ENCODE assay signal across 10 cellular contexts in the genomic region with DNA sequence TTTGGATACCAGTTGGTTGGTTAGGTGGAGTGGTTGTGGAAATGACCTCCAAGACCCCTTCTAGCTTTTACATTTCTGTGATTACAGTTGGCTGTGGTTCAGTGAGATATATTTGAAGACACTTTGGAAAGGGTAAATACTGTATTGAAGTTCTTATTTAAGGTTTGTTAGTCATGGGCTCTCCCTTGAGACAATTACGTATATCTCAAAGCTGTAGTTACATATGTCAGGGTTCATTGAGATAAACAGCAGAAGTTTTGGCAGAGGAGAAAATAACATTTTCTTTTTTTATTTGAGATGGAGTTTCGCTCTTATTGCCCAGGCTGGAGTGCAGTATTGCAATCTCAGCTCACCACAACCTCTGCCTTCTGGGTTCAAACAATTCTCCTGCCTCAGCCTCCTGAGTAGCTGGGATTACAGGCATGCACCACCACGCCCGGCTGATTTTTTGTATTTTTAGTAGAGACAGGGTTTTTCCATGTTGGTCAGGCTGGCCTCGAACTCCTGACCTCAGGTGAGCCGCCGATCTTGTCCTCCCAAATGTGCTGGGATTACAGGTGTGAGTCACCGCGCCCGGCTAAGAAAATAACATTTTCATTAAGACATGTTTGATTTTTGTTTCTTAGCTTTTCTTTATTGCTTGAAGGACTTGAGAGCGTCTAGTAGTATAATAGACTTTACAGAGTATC. TPM values are rescaled to one million over a fixed set of nuclear protein-coding genes. Genes with fewer than 3 reads are reported as not detected.
A peak's percentile ranks its signal among the peaks of the same experiment; 100 is the strongest.
DNase-seq lines count a peak whose midpoint lies in the region; TF ChIP-seq lines count a peak whose summit lies in the region.
"Had no signal": no experiment of that assay in that cellular context is flagged by ENCODE, and none has a peak within 500 bp of the region (broad histone marks: within the 10 kb centered on the region; RNA-seq: fewer than 3 reads in every experiment).

No MANE protein-coding gene starts in this region.

- H3K79me2 ChIP-seq in MM.1S (ENCODE audit: low read length) (peaks cover 78% of the 10 kb centered on the region), mammary epithelial cell (ENCODE audit: insufficient read depth, low read length) (peaks cover 80% of the 10 kb centered on the region)

- H2AFZ ChIP-seq in MM.1S (ENCODE audit: low read length) (no peak overlapping the region), mammary epithelial cell (ENCODE audit: low read depth, low read length) (no peak overlapping the region)

- peaks cover 47% of the 10 kb centered on the region for H3K4me1 Mint-ChIP-seq in osteocyte (ENCODE audit: unreplicated experiment)

- DNase-seq in GM12864 (ENCODE audit: low read depth) (no peak), MM.1S (no peak), mammary epithelial cell (no peak), osteocyte (ENCODE audit: extremely low spot score, unreplicated experiment) (no peak), middle frontal gyrus (ENCODE audit: extremely low spot score, low spot score) (no peak), C1 segment of cervical spinal cord (lab: John Stamatoyannopoulos, UW) (no peak), iPS-NIHi7 (ENCODE audit: extremely low spot score) (no peak)
- DNase-seq: NCI-H2081, testis had no signal

- intact Hi-C loops in mammary epithelial cell (cut with micrococcal nuclease): no loop called here

- H3K4me3 ChIP-seq in GM12864 (ENCODE audit: low read depth, low read length): peak overlapping the region; percentile 89
- no peak overlapping the region for H3K4me3 ChIP-seq in MM.1S (ENCODE audit: low read length)
- H3K4me3 ChIP-seq in mammary epithelial cell (replicated peaks in 1 of 3; ENCODE audit: insufficient read depth in 1 of 3, low read depth in 2 of 3, low read length in 3 of 3): no peak overlapping the region

- H3K4me2 ChIP-seq in MM.1S (ENCODE audit: low read depth, low read length) (0 out of 2 replicates have a peak overlapping the region, but pooled peaks have one; percentile 4), mammary epithelial cell (ENCODE audit: insufficient read depth, low read depth, low read length) (peak overlapping the region; percentile 74)

- no peaks in the 10 kb centered on the region for H3K27me3 Mint-ChIP-seq in osteocyte (ENCODE audit: unreplicated experiment)

- H3K9ac ChIP-seq in MM.1S (ENCODE audit: low read length) (no peak overlapping the region), mammary epithelial cell (ENCODE audit: insufficient read depth, low read length) (no peak overlapping the region)

- H3K4me1 ChIP-seq in MM.1S (ENCODE audit: low read length): peaks cover 11% of the 10 kb centered on the region
- peaks cover 8% of the 10 kb centered on the region for H3K4me1 ChIP-seq in mammary epithelial cell (ENCODE audit: insufficient read depth, low read length)

- peaks cover 4% of the 10 kb centered on the region for H3F3A ChIP-seq in MM.1S (ENCODE audit: insufficient read depth, low read length)

- CTCF ChIA-PET in mammary epithelial cell (lab: Charles Lee; ENCODE audit: low non-redundant PET): no interaction called here

- H4K20me1 ChIP-seq in MM.1S (ENCODE audit: insufficient read depth, low read length) (no peaks in the 10 kb centered on the region), mammary epithelial cell (ENCODE audit: insufficient read depth, low read length) (no peaks in the 10 kb centered on the region)

- no peaks in the 10 kb centered on the region for H3K9me2 ChIP-seq in MM.1S (replicated peaks; ENCODE audit: insufficient read depth, low read length)

- WGBS in mammary epithelial cell (ENCODE audit: low coverage, missing lambda C conversion rate): 78% methylated on average over 11 of the region's 11 CpGs

- TF ChIP-seq CTCF in GM12864 (IDR thresholded peaks at IDR 0.05; ENCODE audit: low read depth, low read length, missing control alignments) (no peak), MM.1S (IDR thresholded peaks at IDR 0.05; ENCODE audit: low read length) (no peak), mammary epithelial cell (conservative IDR thresholded peaks at IDR 0.05 in 1 of 2, IDR thresholded peaks at IDR 0.05 in 1 of 2; ENCODE audit: extremely low read depth in 1 of 2, insufficient read depth in 1 of 2, low read depth in 1 of 2, low read length in 2 of 2) (no peak), osteocyte (IDR thresholded peaks at IDR 0.05) (no peak)

- H3K36me3 ChIP-seq in MM.1S (replicated peaks; ENCODE audit: insufficient read depth, low read length) (no peaks in the 10 kb centered on the region), mammary epithelial cell (ENCODE audit: insufficient read depth, low read length) (no peaks in the 10 kb centered on the region)

- H3K36me3 Mint-ChIP-seq in osteocyte (ENCODE audit: unreplicated experiment): no peaks in the 10 kb centered on the region

- H3K27me3 ChIP-seq in MM.1S (replicated peaks; ENCODE audit: insufficient read depth, low read length): no peaks in the 10 kb centered on the region
- H3K27me3 ChIP-seq in mammary epithelial cell (ENCODE audit: insufficient read depth, low read length): no peaks in the 10 kb centered on the region
- H3K27me3 ChIP-seq: testis had no signal

- BruUV-seq in mammary epithelial cell (replicated peaks; lab: Mats Ljungman, UMichigan): no TSS peak

- no peak overlapping the region for H3K27ac ChIP-seq in MM.1S (ENCODE audit: low read length)
- no peak overlapping the region for H3K27ac ChIP-seq in mammary epithelial cell (ENCODE audit: insufficient read depth, low read depth, low read length)
- H3K27ac ChIP-seq: testis had no signal

- no peaks in the 10 kb centered on the region for H3K9me3 ChIP-seq in MM.1S (replicated peaks; ENCODE audit: insufficient read depth, low read length)
- H3K9me3 ChIP-seq in mammary epithelial cell (replicated peaks; ENCODE audit: insufficient read depth, low read length): no peaks in the 10 kb centered on the region
- H3K9me3 ChIP-seq: testis had no signal

- in situ Hi-C loops in mammary epithelial cell (cut with MboI; ENCODE audit: low sequenced_read_pairs in 2 of 2): no loop called here

- dilution Hi-C loops in mammary epithelial cell (cut with HindIII; ENCODE audit: low sequenced_read_pairs): no loop called here

- H3K27ac Mint-ChIP-seq in osteocyte (ENCODE audit: unreplicated experiment): no peak overlapping the region

- H3K4me3 Mint-ChIP-seq in osteocyte (ENCODE audit: unreplicated experiment): peak overlapping the region; percentile 92

- H3K9me3 Mint-ChIP-seq in osteocyte (ENCODE audit: unreplicated experiment): no peaks in the 10 kb centered on the region

RNA-seq across cellular contexts. Expression of gene RNF121, which starts 1.9 kb away (rescaled TPM):
- 10 to 100 TPM; 32.2 to 33.9 TPM for total RNA-seq in mammary epithelial cell
- polyA plus RNA-seq in mammary epithelial cell: 41.6 TPM
- 78.1 TPM for polyA minus RNA-seq in mammary epithelial cell
- total RNA-seq in osteocyte: 44.9 and 46.7 TPM in 2 replicates

RNA-seq across cellular contexts. Expression of gene XNDC1N, which starts 2.3 kb away (rescaled TPM):
- total RNA-seq in mammary epithelial cell (1 to 10 TPM; 5.5 to 9.7 TPM), osteocyte (9.4 and 11.8 TPM in 2 replicates)
- polyA plus RNA-seq in mammary epithelial cell: 2.6 TPM
- polyA minus RNA-seq in mammary epithelial cell: 9.7 TPM

RNA-seq across cellular contexts. Expression of gene DEFB131B, which starts 52.4 kb away (rescaled TPM):
- total RNA-seq in mammary epithelial cell (not detected), osteocyte (not detected in 2 replicates)
- not detected for polyA plus RNA-seq in mammary epithelial cell
- polyA minus RNA-seq in mammary epithelial cell: not detected
- total RNA-seq: mononuclear cell, testis had no signal
